Comparison of ENCODE assay signal across 8 cellular contexts in the genomic region with DNA sequence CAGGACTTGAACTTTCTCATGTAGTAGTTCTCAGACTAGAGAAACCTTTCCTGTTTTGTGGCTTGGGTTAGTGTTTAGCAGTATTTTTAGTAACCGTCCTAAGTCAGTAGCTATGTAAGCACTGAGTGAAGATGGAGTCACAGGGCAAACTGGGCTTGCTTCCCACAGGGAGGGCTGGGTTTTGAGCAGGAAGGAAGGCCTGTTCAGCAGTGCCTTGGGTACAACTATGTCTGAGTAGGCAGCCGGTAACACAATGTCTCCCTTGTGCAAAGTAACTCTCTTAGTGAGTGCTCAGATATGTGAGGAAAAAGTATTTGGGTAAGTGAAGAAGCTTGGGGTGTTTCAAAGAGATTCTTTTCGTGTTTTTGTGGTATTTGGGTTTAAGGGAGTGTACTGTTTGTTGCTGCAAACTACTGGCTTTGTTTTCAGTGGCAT.
DNase-seq lines count a peak whose midpoint lies in the region; ATAC-seq, FAIRE-seq and TF ChIP-seq lines count a peak whose summit lies in the region.

No MANE protein-coding gene starts in this region.

- no peaks in the 10 kb centered on the region for H3K27me3 ChIP-seq in foreskin keratinocyte

- ATAC-seq in HG03558 (IDR thresholded peaks at IDR 0.05; ENCODE audit: extremely low read depth, unreplicated experiment), result peak; percentile 54
- ATAC-seq in activated T-cell treated with anti-CD3 and anti-CD28 coated beads, Interleukin-2, amount 50 U/mL, for 72 hours (replicated peaks in 1 of 2), result peak; percentile 58 to 70
- peak; percentile 99 for ATAC-seq in foreskin keratinocyte
- no peak for ATAC-seq in HG03139 (IDR thresholded peaks at IDR 0.05; ENCODE audit: unreplicated experiment)
- ATAC-seq in HG03571 (IDR thresholded peaks at IDR 0.05; ENCODE audit: unreplicated experiment), result no peak
- no peak for ATAC-seq in HG03045 (IDR thresholded peaks at IDR 0.05; ENCODE audit: unreplicated experiment)

- H3K27me3 Mint-ChIP-seq in activated T-cell treated with anti-CD3 and anti-CD28 coated beads, Interleukin-2, amount 50 U/mL, for 72 hours (ENCODE audit: low read depth), result no peaks in the 10 kb centered on the region
- peaks cover 2% of the 10 kb centered on the region for H3K27me3 Mint-ChIP-seq in nephron progenitor cell (ENCODE audit: low read depth, poor library complexity)

- TF ChIP-seq POLR2A in GM12891 (IDR thresholded peaks at IDR 0.05; ENCODE audit: low read depth, low read length), result no peak

- peaks cover 25 to 35% of the 10 kb centered on the region in 2 donors for H3K36me3 Mint-ChIP-seq in activated T-cell treated with anti-CD3 and anti-CD28 coated beads, Interleukin-2, amount 50 U/mL, for 72 hours (ENCODE audit: insufficient read depth in 2 of 2)
- H3K36me3 Mint-ChIP-seq in nephron progenitor cell (ENCODE audit: low read depth), result peaks cover 66% of the 10 kb centered on the region

- no peak for DNase-seq in GM12891 (ENCODE audit: insufficient read length, low spot score)
- no peak for DNase-seq in activated T-cell treated with anti-CD3 and anti-CD28 coated beads, Interleukin-2, amount 50 U/mL, for 72 hours
- DNase-seq in foreskin keratinocyte, result peak; percentile 84 to 93
- DNase-seq in nephron progenitor cell, result peak; percentile 10

- peaks cover 13% of the 10 kb centered on the region for H3K4me1 Mint-ChIP-seq in activated T-cell treated with anti-CD3 and anti-CD28 coated beads, Interleukin-2, amount 50 U/mL, for 72 hours (ENCODE audit: low read depth)
- H3K4me1 Mint-ChIP-seq in nephron progenitor cell, result peaks cover 12% of the 10 kb centered on the region

- H3K4me3 Mint-ChIP-seq in activated T-cell treated with anti-CD3 and anti-CD28 coated beads, Interleukin-2, amount 50 U/mL, for 72 hours, result peak overlapping the region; percentile 31 to 62
- no peak overlapping the region for H3K4me3 Mint-ChIP-seq in nephron progenitor cell

- peaks cover 16% of the 10 kb centered on the region for H3K4me1 ChIP-seq in foreskin keratinocyte

- peaks cover 9 to 18% of the 10 kb centered on the region in 2 donors for H3K9me3 Mint-ChIP-seq in activated T-cell treated with anti-CD3 and anti-CD28 coated beads, Interleukin-2, amount 50 U/mL, for 72 hours
- peaks cover 5% of the 10 kb centered on the region for H3K9me3 Mint-ChIP-seq in nephron progenitor cell

- FAIRE-seq in GM12891 (lab: Jason Lieb, UNC), result peak; percentile 71

- peak overlapping the region; percentile 88 for H3K27ac Mint-ChIP-seq in activated T-cell treated with anti-CD3 and anti-CD28 coated beads, Interleukin-2, amount 50 U/mL, for 72 hours
- H3K27ac Mint-ChIP-seq in nephron progenitor cell, result peak overlapping the region; percentile 84

- TF ChIP-seq CTCF in foreskin keratinocyte (conservative IDR thresholded peaks at IDR 0.05) (no peak), nephron progenitor cell (IDR thresholded peaks at IDR 0.05) (no peak)

- H3K27ac ChIP-seq in foreskin keratinocyte, result peak overlapping the region; percentile 43

TF ChIP-seq in GM12891, 5 proteins besides CTCF, POLR2A, EP300 and RAD21:
- TF ChIP-seq POU2F2 (IDR thresholded peaks at IDR 0.05; ENCODE audit: low read depth, low read length), result no peak
- no peak for TF ChIP-seq TAF1 (IDR thresholded peaks at IDR 0.05; ENCODE audit: low read depth, low read length)
- no peak for TF ChIP-seq SPI1 (IDR thresholded peaks at IDR 0.05; ENCODE audit: low read depth, low read length)
- TF ChIP-seq PAX5 (IDR thresholded peaks at IDR 0.05; ENCODE audit: insufficient read depth, low read length, severe bottlenecking), result no peak
- TF ChIP-seq POLR2AphosphoS5 (IDR thresholded peaks at IDR 0.05; ENCODE audit: low read depth, low read length), result no peak

Comparison
In these comparisons a context has a peak if more than half of its experiments do, and no peak if none do; other contexts are left out.
1. DNase-seq: peak in foreskin keratinocyte (2 of 2) and nephron progenitor cell (single experiment); none in GM12891 (single experiment) and activated T-cell treated with anti-CD3 and anti-CD28 coated beads, Interleukin-2, amount 50 U/mL, for 72 hours (0 of 2).
2. ATAC-seq: peak in HG03558 (single experiment), activated T-cell treated with anti-CD3 and anti-CD28 coated beads, Interleukin-2, amount 50 U/mL, for 72 hours (2 of 2) and foreskin keratinocyte (single experiment); none in HG03139 (single experiment), HG03571 (single experiment) and HG03045 (single experiment).